In the genomic region with DNA sequence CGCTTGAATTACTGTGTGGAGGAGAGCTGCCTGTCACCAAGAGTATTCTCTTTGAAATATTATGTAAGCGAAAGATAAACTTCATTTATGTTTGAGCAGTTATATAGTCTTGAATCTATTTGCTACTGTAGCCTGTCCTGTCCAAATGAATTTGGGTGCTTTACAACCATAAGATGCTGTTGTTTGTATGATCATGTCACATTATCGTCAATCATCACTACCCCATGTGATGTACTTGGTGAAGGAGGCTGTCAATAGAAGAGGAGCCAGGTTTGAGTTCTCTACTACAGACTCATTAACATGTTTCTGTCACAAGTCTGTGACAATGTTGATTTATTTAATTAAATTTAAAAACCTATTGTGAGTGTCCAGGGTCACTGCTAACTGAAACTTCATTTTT, we compare ENCODE assay signal across 11 cellular contexts.
"Had no signal": no experiment of that assay in that cellular context is flagged by ENCODE, and none has a peak within 500 bp of the region (broad histone marks: within the 10 kb centered on the region; RNA-seq: fewer than 3 reads in every experiment).

No MANE protein-coding gene starts in this region.

- H3K36me3 ChIP-seq: HAP-1 had no signal

- DNase-seq: GM23248, GOT3, H7, H9, HCEC 1CT, HFFc6 had no signal

- H3K9ac ChIP-seq: GM23248 had no signal

- H3K27ac ChIP-seq: GM23248 had no signal

- H3K4me2 ChIP-seq: GM23338 had no signal

- H2AFZ ChIP-seq: GM23248, GM23338 had no signal

- FAIRE-seq: H1, H54 had no signal

- H3K4me3 ChIP-seq: GM23248, GM23338, HAP-1 had no signal

- H3K9me3 ChIP-seq: HAP-1 had no signal

- ATAC-seq: GM23338, HCT116 had no signal
